Comparison of ENCODE assay signal across 21 cellular contexts in the genomic region with DNA sequence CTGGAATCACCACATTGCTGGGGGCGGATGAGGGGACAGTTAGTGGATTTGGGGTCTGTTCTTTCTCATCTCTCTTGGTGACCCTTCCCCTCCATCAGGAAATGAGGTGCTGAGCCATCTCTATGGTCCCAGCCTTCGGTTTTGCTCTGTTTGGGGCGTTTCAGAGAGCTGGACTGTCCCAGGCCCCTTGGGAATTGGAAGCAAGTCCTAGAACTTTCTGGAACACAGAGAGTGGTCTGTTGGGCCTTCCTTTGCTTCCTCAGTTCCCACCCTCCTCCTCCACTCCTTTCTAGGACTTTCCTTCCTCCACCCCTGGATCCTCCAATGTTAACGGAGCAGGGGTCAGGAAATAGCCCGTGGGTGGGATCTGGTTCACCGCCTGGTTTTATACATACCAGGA. TPM values are rescaled to one million over a fixed set of nuclear protein-coding genes. Genes with fewer than 3 reads are reported as not detected.
DNase-seq lines count a peak whose midpoint lies in the region; ATAC-seq and TF ChIP-seq lines count a peak whose summit lies in the region.
"Had no signal": no experiment of that assay in that cellular context is flagged by ENCODE, and none has a peak within 500 bp of the region (broad histone marks: within the 10 kb centered on the region; RNA-seq: fewer than 3 reads in every experiment).

No MANE protein-coding gene starts in this region.

- POLR2A ChIA-PET in AG04450 (lab: Yijun Ruan, JAX), result no interaction called here

- H3K9me3 Mint-ChIP-seq in activated T-helper 2 cell treated with anti-CD3 and anti-CD28 coated beads, Interferon-gamma antibody, Interleukin-2, Interleukin-4, amounts not matched to agents 10 μg/mL and 5 μg/mL and 100 μg/mL, durations not matched to agents 14 hours and 24 hours and 36 hours, result no peaks in the 10 kb centered on the region
- H3K9me3 Mint-ChIP-seq in neural progenitor cell, result no peaks in the 10 kb centered on the region
- H3K9me3 Mint-ChIP-seq: CD8-positive, alpha-beta memory T cell had no signal

- peak overlapping the region; percentile 38 for H3K27ac Mint-ChIP-seq in activated T-helper 2 cell treated with anti-CD3 and anti-CD28 coated beads, Interferon-gamma antibody, Interleukin-2, Interleukin-4, amounts not matched to agents 10 μg/mL and 5 μg/mL and 100 μg/mL, durations not matched to agents 14 hours and 24 hours and 36 hours
- H3K27ac Mint-ChIP-seq in neural progenitor cell, result peak overlapping the region; percentile 74

- H3K4me3 ChIP-seq in AG04450 (ENCODE audit: low read depth, low read length) (no peak overlapping the region), neural progenitor cell (no peak overlapping the region), BE2C (ENCODE audit: low read depth, low read length) (no peak overlapping the region)
- H3K4me3 ChIP-seq: SJCRH30 had no signal

- peaks cover 22% of the 10 kb centered on the region for H3K4me1 Mint-ChIP-seq in activated T-helper 2 cell treated with anti-CD3 and anti-CD28 coated beads, Interferon-gamma antibody, Interleukin-2, Interleukin-4, amounts not matched to agents 10 μg/mL and 5 μg/mL and 100 μg/mL, durations not matched to agents 14 hours and 24 hours and 36 hours (ENCODE audit: low read depth)
- H3K4me1 Mint-ChIP-seq in neural progenitor cell, result peaks cover 3% of the 10 kb centered on the region

- no peak overlapping the region for H3K4me2 ChIP-seq in neural progenitor cell

- no peak for ATAC-seq in GM18502 (IDR thresholded peaks at IDR 0.05; ENCODE audit: poor library complexity, unreplicated experiment)
- ATAC-seq: Panc1 had no signal

- peaks cover 6% of the 10 kb centered on the region for H3F3A ChIP-seq in neural progenitor cell (ENCODE audit: low read depth)

- H4K20me1 ChIP-seq in neural progenitor cell (ENCODE audit: low read depth), result peaks cover 4% of the 10 kb centered on the region

- no peak overlapping the region for H3K9ac ChIP-seq in neural progenitor cell

- no peaks in the 10 kb centered on the region for H3K27me3 Mint-ChIP-seq in activated T-helper 2 cell treated with anti-CD3 and anti-CD28 coated beads, Interferon-gamma antibody, Interleukin-2, Interleukin-4, amounts not matched to agents 10 μg/mL and 5 μg/mL and 100 μg/mL, durations not matched to agents 14 hours and 24 hours and 36 hours (ENCODE audit: low read depth)
- no peaks in the 10 kb centered on the region for H3K27me3 Mint-ChIP-seq in neural progenitor cell (ENCODE audit: insufficient read depth, low read depth)
- H3K27me3 Mint-ChIP-seq: CD8-positive, alpha-beta memory T cell had no signal

- H3K79me2 ChIP-seq in neural progenitor cell (ENCODE audit: low read depth), result no peaks in the 10 kb centered on the region

- CTCF ChIA-PET in AG04450 (lab: Charles Lee), result interaction anchor here (1.2 to 2.0 kb wide), 4 partner anchors 15 to 295 kb away, joined by 4 to 11 read pairs (median 9); no protein-coding TSS in a partner anchor

- no peaks in the 10 kb centered on the region for H3K4me1 ChIP-seq in neural progenitor cell
- peaks cover 4% of the 10 kb centered on the region; the same call in 1 of the 2 replicates for H3K4me1 ChIP-seq in BE2C

- H3K9me3 ChIP-seq in AG04450 (ENCODE audit: control insufficient read depth, insufficient read depth, low read length) (no peaks in the 10 kb centered on the region), neural progenitor cell (ENCODE audit: low read depth) (no peaks in the 10 kb centered on the region), BE2C (no peaks in the 10 kb centered on the region)
- H3K9me3 ChIP-seq: SJCRH30 had no signal

- H3K27me3 ChIP-seq in AG04450 (ENCODE audit: control insufficient read depth, insufficient read depth, low read length), result no peaks in the 10 kb centered on the region
- H3K27me3 ChIP-seq in neural progenitor cell, result no peaks in the 10 kb centered on the region
- no peaks in the 10 kb centered on the region for H3K27me3 ChIP-seq in BE2C
- H3K27me3 ChIP-seq: SJCRH30 had no signal

- H3K27ac ChIP-seq in 22Rv1 (peak overlapping the region; percentile 22; the same call in 1 of the 2 replicates), AG04450 (ENCODE audit: low read depth, low read length) (peak overlapping the region; percentile 2), neural progenitor cell (no peak overlapping the region)
- H3K27ac ChIP-seq: C4-2B, SJCRH30 had no signal

- TF ChIP-seq CTCF in 22Rv1 (IDR thresholded peaks at IDR 0.05), result no peak
- TF ChIP-seq CTCF in AG04450 (IDR thresholded peaks at IDR 0.05; ENCODE audit: low read depth, low read length), result no peak
- TF ChIP-seq CTCF in neural progenitor cell (IDR thresholded peaks at IDR 0.05), result no peak
- TF ChIP-seq CTCF in BE2C (IDR thresholded peaks at IDR 0.05; ENCODE audit: low read depth, low read length), result no peak

- intact Hi-C loops in activated T-helper 2 cell treated with anti-CD3 and anti-CD28 coated beads, Interferon-gamma antibody, Interleukin-2, Interleukin-4, amounts not matched to agents 10 μg/mL and 5 μg/mL and 100 μg/mL, durations not matched to agents 14 hours and 24 hours and 36 hours (cut with micrococcal nuclease), result no loop called here

- DNase-seq in AG04450 (ENCODE audit: low read depth, low spot score) (no peak), neural progenitor cell (ENCODE audit: low spot score) (no peak), NCI-H774 (lab: John Stamatoyannopoulos, UW) (no peak), BE2C (no peak)
- no peak for DNase-seq in activated T-helper 2 cell treated with anti-CD3 and anti-CD28 coated beads, Interferon-gamma antibody, Interleukin-2, Interleukin-4, amounts not matched to agents 10 μg/mL and 5 μg/mL and 100 μg/mL, durations not matched to agents 14 hours and 24 hours and 36 hours (ENCODE audit: low spot score)
- DNase-seq: ACHN; CD8-positive, alpha-beta memory T cell; GDM1; Karpas-422; MV-4-11; NCI-H1105 treated with DMSO at 0.1 percent for 48 hours; NCI-H2029 treated with DMSO at 0.1 percent for 48 hours; NCI-H226; NCI-H510A treated with DMSO at 0.1 percent for 48 hours; NCI-H748 treated with DMSO at 0.1 percent for 48 hours; NK-92 treated with Interleukin-12 subunit alpha and Interleukin-12 subunit beta, amount 100 ng/mL, for 24 hours; SJCRH30 had no signal

- H3K4me3 Mint-ChIP-seq in activated T-helper 2 cell treated with anti-CD3 and anti-CD28 coated beads, Interferon-gamma antibody, Interleukin-2, Interleukin-4, amounts not matched to agents 10 μg/mL and 5 μg/mL and 100 μg/mL, durations not matched to agents 14 hours and 24 hours and 36 hours (ENCODE audit: low read depth), result no peak overlapping the region
- H3K4me3 Mint-ChIP-seq in neural progenitor cell, result no peak overlapping the region

- H2AFZ ChIP-seq in neural progenitor cell (replicated peaks), result no peak overlapping the region

- H3K36me3 ChIP-seq in neural progenitor cell (no peaks in the 10 kb centered on the region), BE2C (peaks cover 19% of the 10 kb centered on the region)

- peaks cover 48% of the 10 kb centered on the region for H3K36me3 Mint-ChIP-seq in activated T-helper 2 cell treated with anti-CD3 and anti-CD28 coated beads, Interferon-gamma antibody, Interleukin-2, Interleukin-4, amounts not matched to agents 10 μg/mL and 5 μg/mL and 100 μg/mL, durations not matched to agents 14 hours and 24 hours and 36 hours (ENCODE audit: low read depth)
- H3K36me3 Mint-ChIP-seq in neural progenitor cell, result peaks cover 23% of the 10 kb centered on the region
- H3K36me3 Mint-ChIP-seq: CD8-positive, alpha-beta memory T cell had no signal

RNA-seq across cellular contexts. Expression of a gene that starts 17.0 kb away (rescaled TPM):
- 13.7 and 21.7 TPM in 2 replicates for polyA plus RNA-seq in AG04450 (2011; rRNA removed)
- polyA minus RNA-seq in AG04450 (2011; rRNA and poly(A)+ RNA removed), result 11.1 and 20.5 TPM in 2 replicates
- total RNA-seq in activated T-helper 2 cell treated with anti-CD3 and anti-CD28 coated beads, Interferon-gamma antibody, Interleukin-2, Interleukin-4, amounts not matched to agents 10 μg/mL and 5 μg/mL and 100 μg/mL, durations not matched to agents 14 hours and 24 hours and 36 hours, result 374 TPM in 2 replicates
- total RNA-seq in neural progenitor cell (ENCODE audit: low replicate concordance), result 62.1 and 66.0 TPM in 2 replicates
- polyA plus RNA-seq in BE2C (2012; ENCODE audit: insufficient read depth, insufficient read length, low read depth), result 13.0 TPM

RNA-seq across cellular contexts. Expression of a gene that starts 59.3 kb away (rescaled TPM):
- 0.12 and 0.24 TPM in 2 replicates for polyA plus RNA-seq in AG04450 (2011; rRNA removed)
- polyA minus RNA-seq in AG04450 (2011; rRNA and poly(A)+ RNA removed), result 0.13 and 0.28 TPM in 2 replicates
- total RNA-seq in activated T-helper 2 cell treated with anti-CD3 and anti-CD28 coated beads, Interferon-gamma antibody, Interleukin-2, Interleukin-4, amounts not matched to agents 10 μg/mL and 5 μg/mL and 100 μg/mL, durations not matched to agents 14 hours and 24 hours and 36 hours, result 0.78 and 0.89 TPM in 2 replicates
- total RNA-seq in neural progenitor cell (ENCODE audit: low replicate concordance), result 0.56 TPM in 1 of 2 replicates, not detected in the other
- not detected for polyA plus RNA-seq in BE2C (2012; ENCODE audit: insufficient read depth, insufficient read length, low read depth)
- total RNA-seq: SJCRH30 had no signal
